In genomic region chr1:54565113-54565501, GRCh38 we compare ENCODE assay signal across 25 cellular contexts. TPM values are rescaled to one million over a fixed set of nuclear protein-coding genes. Genes with fewer than 3 reads are reported as not detected.
DNase-seq lines count a peak whose midpoint lies in the region; ATAC-seq and TF ChIP-seq lines count a peak whose summit lies in the region.
"Had no signal": no experiment of that assay in that cellular context is flagged by ENCODE, and none has a peak within 500 bp of the region (broad histone marks: within the 10 kb centered on the region; RNA-seq: fewer than 3 reads in every experiment).

No MANE protein-coding gene starts in this region.

- peak overlapping the region; percentile 13 to 74 for H3K9ac ChIP-seq in colonic mucosa (ENCODE audit: low read depth in 2 of 2, low read length in 2 of 2)
- H3K9ac ChIP-seq: parathyroid adenoma had no signal

- H3K9me3 ChIP-seq in PC-9 (ENCODE audit: insufficient read depth, low read depth) (no peaks in the 10 kb centered on the region), colonic mucosa (no peaks in the 10 kb centered on the region), right lobe of liver (no peaks in the 10 kb centered on the region), stomach (no peaks in the 10 kb centered on the region)
- H3K9me3 ChIP-seq: ascending aorta, thyroid gland had no signal

- intact Hi-C loops in PC-9 (cut with micrococcal nuclease; ENCODE audit: unreplicated experiment): no loop called here
- intact Hi-C loops in colonic mucosa (cut with DNase I): no loop called here
- intact Hi-C loops in right lobe of liver (cut with DNase I): no loop called here
- intact Hi-C loops in stomach (cut with DNase I; ENCODE audit: low total_unique reads): no loop called here

- H3K27ac ChIP-seq in PC-9 (no peak overlapping the region), colonic mucosa (peak overlapping the region; percentile 63), right lobe of liver (no peak overlapping the region), stomach (peak overlapping the region; percentile 65 to 77 (median 75)), caudate nucleus (ENCODE audit: low read depth, low read length) (no peak overlapping the region)
- H3K27ac ChIP-seq: ascending aorta, parathyroid adenoma had no signal

- H3K79me2 ChIP-seq in PC-9 (ENCODE audit: low read depth): no peaks in the 10 kb centered on the region
- H3K79me2 ChIP-seq: parathyroid adenoma had no signal

- DNase-seq in PC-9 (no peak), colonic mucosa (peak; percentile 65), right lobe of liver (peak in 1 of 3 donors; percentile 41), stomach (no peak), caudate nucleus (lab: John Stamatoyannopoulos, UW) (no peak)
- DNase-seq: activated CD4-positive, alpha-beta T cell treated with anti-CD3 and anti-CD28 coated beads for 4 hours; activated naive CD4-positive, alpha-beta T cell treated with anti-CD3 and anti-CD28 coated beads, Interleukin-2, amount 50 U/mL, for 16 hours; CD8-positive, alpha-beta T cell; cerebellar nuclear complex; effector CD8-positive, alpha-beta T cell; GDM1; HCEC 1CT; NCI-H1694 treated with DMSO at 0.1 percent for 48 hours; NCI-H748 treated with DMSO at 0.1 percent for 48 hours; SIG-M5; stimulated activated naive CD8-positive, alpha-beta T cell treated with anti-CD3 and anti-CD28 coated beads, Interleukin-15, Interleukin-2, amounts not matched to agents 100 U/mL and 50 U/mL, for 24 hours; thyroid gland had no signal

- CTCF ChIA-PET in PC-9 (lab: Charles Lee): interaction anchor here (0.7 kb wide), 1 partner anchor 18 kb away, joined by 3 read pairs; no protein-coding TSS in a partner anchor

- no peaks in the 10 kb centered on the region for H3K27me3 ChIP-seq in PC-9 (ENCODE audit: insufficient read depth, low read depth)
- H3K27me3 ChIP-seq in colonic mucosa: no peaks in the 10 kb centered on the region
- no peaks in the 10 kb centered on the region for H3K27me3 ChIP-seq in right lobe of liver
- no peaks in the 10 kb centered on the region for H3K27me3 ChIP-seq in stomach
- H3K27me3 ChIP-seq: ascending aorta, thyroid gland had no signal

- POLR2A ChIA-PET in PC-9 (lab: Charles Lee; ENCODE audit: unreplicated experiment): no interaction called here

- TF ChIP-seq CTCF in PC-9 (conservative IDR thresholded peaks at IDR 0.05): no peak
- TF ChIP-seq CTCF in colonic mucosa (IDR thresholded peaks at IDR 0.05): no peak
- TF ChIP-seq CTCF in right lobe of liver (IDR thresholded peaks at IDR 0.05): no peak
- TF ChIP-seq CTCF in stomach (IDR thresholded peaks at IDR 0.05): no peak

- peak; percentile 53 to 81 (median 74) for ATAC-seq in right lobe of liver
- ATAC-seq in GM21529 (IDR thresholded peaks at IDR 0.05; ENCODE audit: unreplicated experiment): no peak
- ATAC-seq in activated CD4-positive, CD25-positive, alpha-beta regulatory T cell treated with anti-CD3 and anti-CD28 coated beads, Interleukin-2, amount 50 U/mL, for 24 hours: no peak
- ATAC-seq: CD8-positive, alpha-beta T cell; naive thymus-derived CD8-positive, alpha-beta T cell; stimulated activated naive CD8-positive, alpha-beta T cell treated with anti-CD3 and anti-CD28 coated beads, Interleukin-15, Interleukin-2, amounts not matched to agents 100 U/mL and 50 U/mL, for 24 hours had no signal

- H3K4me3 ChIP-seq in PC-9: peak overlapping the region; percentile 44; the same call in 1 of the 2 replicates
- peak overlapping the region; percentile 7 for H3K4me3 ChIP-seq in colonic mucosa
- no peak overlapping the region for H3K4me3 ChIP-seq in right lobe of liver
- peak overlapping the region in 2 of 4 donors; percentile 13 to 43 for H3K4me3 ChIP-seq in stomach
- H3K4me3 ChIP-seq: ascending aorta, thyroid gland had no signal

- no TSS peak for BruUV-seq in PC-9 (replicated peaks; lab: Mats Ljungman, UMichigan)

- no peaks in the 10 kb centered on the region for H4K20me1 ChIP-seq in PC-9 (ENCODE audit: insufficient read depth)

- peak overlapping the region; percentile 83 for H3K4me2 ChIP-seq in PC-9

- no peaks in the 10 kb centered on the region for H3K9me2 ChIP-seq in PC-9 (ENCODE audit: insufficient read depth)

- TF ChIP-seq POLR2A in right lobe of liver (IDR thresholded peaks at IDR 0.05) (no peak), stomach (IDR thresholded peaks at IDR 0.05) (no peak)

- 0 out of 2 replicates have a peak overlapping the region, but pooled peaks have one; percentile 65 for H2AFZ ChIP-seq in PC-9
- H2AFZ ChIP-seq: parathyroid adenoma had no signal

- peaks cover 25% of the 10 kb centered on the region for H3F3A ChIP-seq in PC-9 (ENCODE audit: insufficient read depth, low read depth)

- H3K4me1 ChIP-seq in PC-9 (replicated peaks; ENCODE audit: insufficient read depth): peaks cover 40% of the 10 kb centered on the region
- H3K4me1 ChIP-seq in colonic mucosa: peaks cover 3% of the 10 kb centered on the region
- H3K4me1 ChIP-seq in right lobe of liver: peaks cover 0 to 7% (median 3%) of the 10 kb centered on the region in 4 donors
- peaks cover 0 to 23% (median 9%) of the 10 kb centered on the region in 4 donors for H3K4me1 ChIP-seq in stomach
- H3K4me1 ChIP-seq: parathyroid adenoma had no signal

- no CpG with 5 or more reads among the region's 4 CpGs for WGBS in right lobe of liver (ENCODE audit: insufficient coverage, low coverage, low lambda C conversion rate, missing lambda C conversion rate)
- WGBS in stomach, 5 donors: 40 to 67% (median 62%) methylated on average over 4 of the region's 4 CpGs

- H3K36me3 ChIP-seq in PC-9 (ENCODE audit: low read depth) (no peaks in the 10 kb centered on the region), colonic mucosa (no peaks in the 10 kb centered on the region), right lobe of liver (no peaks in the 10 kb centered on the region), stomach (no peaks in the 10 kb centered on the region)
- H3K36me3 ChIP-seq: ascending aorta, thyroid gland had no signal

- TF ChIP-seq EP300 in stomach (IDR thresholded peaks at IDR 0.05): no peak

RNA-seq across cellular contexts. Expression of gene ACOT11, which starts 17.1 kb away (rescaled TPM):
- total RNA-seq in PC-9 (2021) (24.9 and 25.7 TPM in 2 replicates), colonic mucosa (10 to 100 TPM; 43.3 to 82.5 TPM), right lobe of liver (1 to 10 TPM in 2 of 6 experiments, under 1 TPM in 4; 0.50 to 1.3 (median 0.84) TPM), stomach (10 to 100 TPM; 13.9 to 87.0 (median 39.1) TPM)
- polyA plus RNA-seq in stomach: 10 to 100 TPM in 1 of 3 donors, 1 to 10 TPM in 2; 5.5 to 14.7 (median 6.0) TPM

RNA-seq across cellular contexts. Expression of gene FAM151A, which starts 58.2 kb away (rescaled TPM):
- not detected in 2 replicates for total RNA-seq in PC-9 (2021)
- 1 to 10 TPM in 1 of 2 donors, under 1 TPM in 1; 0.66 to 2.8 TPM for total RNA-seq in colonic mucosa
- 10 to 100 TPM in 2 of 6 experiments, 1 to 10 TPM in 2, under 1 TPM in 2; 0.12 to 72.9 (median 5.2) TPM for total RNA-seq in right lobe of liver
- total RNA-seq in stomach: under 1 TPM in 1 of 5 donors, not detected in 4; 0.73 TPM
- under 1 TPM in 2 of 3 donors, not detected in 1; 0.15 to 0.25 TPM for polyA plus RNA-seq in stomach
- total RNA-seq: ascending aorta; CD8-positive, alpha-beta T cell; frontal cortex; HT1080; naive thymus-derived CD8-positive, alpha-beta T cell; skeletal muscle tissue; thyroid gland had no signal
- polyA plus RNA-seq: naive thymus-derived CD8-positive, alpha-beta T cell had no signal

Comparison
In these comparisons a context has a peak if more than half of its experiments do, and no peak if none do; other contexts are left out.
1. H3K27ac ChIP-seq: peak in colonic mucosa (single experiment) and stomach (5 of 5); none in PC-9 (single experiment), right lobe of liver (0 of 3) and caudate nucleus (single experiment).
2. H3K4me3 ChIP-seq: peak in PC-9 (single experiment) and colonic mucosa (single experiment); none in right lobe of liver (0 of 3).
3. ATAC-seq: peak in right lobe of liver (4 of 4); none in GM21529 (single experiment) and activated CD4-positive, CD25-positive, alpha-beta regulatory T cell treated with anti-CD3 and anti-CD28 coated beads, Interleukin-2, amount 50 U/mL, for 24 hours (0 of 2).
4. RNA of gene ACOT11, which starts 17.1 kb away (total RNA-seq): 43.3 to 82.5 TPM in colonic mucosa, 13.9 to 87.0 TPM in stomach and 24.9 to 25.7 TPM in PC-9; 0.50 to 1.3 TPM in right lobe of liver; every median in the first group is over 4 times any median in the second.